Comparison of ENCODE assay signal across 24 cellular contexts in the genomic region with DNA sequence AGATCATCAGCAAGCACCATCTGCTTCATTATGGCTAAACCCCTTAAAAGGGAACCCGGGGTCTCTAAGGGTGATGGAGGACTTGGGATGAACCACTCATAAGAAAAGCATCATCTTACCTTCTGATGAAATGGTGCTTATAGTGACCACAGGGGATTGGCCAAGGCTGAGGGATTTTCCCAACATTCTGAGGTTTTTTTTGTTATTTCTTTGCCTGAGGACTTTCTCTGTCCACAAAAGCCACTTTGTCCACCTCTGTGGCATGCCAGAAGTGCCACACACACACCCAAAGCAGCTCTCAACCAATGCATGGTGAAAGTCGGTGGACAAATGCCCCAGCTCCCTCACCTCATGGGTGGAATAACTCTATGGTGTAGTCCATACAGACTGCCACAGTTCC.
"Had no signal": no experiment of that assay in that cellular context is flagged by ENCODE, and none has a peak within 500 bp of the region (broad histone marks: within the 10 kb centered on the region; RNA-seq: fewer than 3 reads in every experiment).

No MANE protein-coding gene starts in this region.

- H3K4me3 Mint-ChIP-seq: dendritic cell treated with granulocyte-macrophage colony-stimulating factor and Interleukin-4, amounts not matched to agents 40 ng/mL and 50 ng/mL, for 4 days; naive thymus-derived CD8-positive, alpha-beta T cell; nephron progenitor cell; stimulated activated memory B cell treated with anti-CD40 and anti-IgM and Interleukin-4, amounts not matched to agents 10 μg/mL and 1 μg/mL and 100 μg/mL, for 72 hours had no signal

- H3K36me3 ChIP-seq: colonic mucosa, esophagus muscularis mucosa, gastroesophageal sphincter, heart left ventricle, left lung, prostate gland, spleen, thoracic aorta, tibial nerve, upper lobe of left lung had no signal

- H3K79me2 ChIP-seq: hepatocyte had no signal

- H3K9me3 ChIP-seq: colonic mucosa, left lung, prostate gland, thoracic aorta, upper lobe of left lung had no signal

- H3K4me3 ChIP-seq: colonic mucosa, esophagus muscularis mucosa, gastroesophageal sphincter, heart left ventricle, hepatocyte, left lung, prostate gland, skin epidermis, spleen, thoracic aorta, tibial nerve, upper lobe of left lung had no signal

- H3K27ac Mint-ChIP-seq: dendritic cell treated with granulocyte-macrophage colony-stimulating factor and Interleukin-4, amounts not matched to agents 40 ng/mL and 50 ng/mL, for 4 days; naive thymus-derived CD8-positive, alpha-beta T cell; nephron progenitor cell; stimulated activated memory B cell treated with anti-CD40 and anti-IgM and Interleukin-4, amounts not matched to agents 10 μg/mL and 1 μg/mL and 100 μg/mL, for 72 hours had no signal

- DNase-seq: colonic mucosa; effector CD8-positive, alpha-beta T cell; heart left ventricle; left cardiac atrium; left lung; naive thymus-derived CD8-positive, alpha-beta T cell; nephron progenitor cell; nucleus accumbens; right cardiac atrium; spleen; stimulated activated CD4-positive, alpha-beta T cell treated with anti-CD3 and anti-CD28 coated beads, Interleukin-4, amount 100 ng/mL, for 4 hours; stimulated activated naive CD8-positive, alpha-beta T cell treated with anti-CD3 and anti-CD28 coated beads, Interleukin-15, Interleukin-2, amounts not matched to agents 100 U/mL and 50 U/mL, for 24 hours; substantia nigra; upper lobe of left lung had no signal

- ATAC-seq: gastroesophageal sphincter; heart left ventricle; left cardiac atrium; left lung; naive thymus-derived CD8-positive, alpha-beta T cell; right cardiac atrium; stimulated activated memory B cell treated with anti-CD40 and anti-IgM and Interleukin-4, amounts not matched to agents 10 μg/mL and 1 μg/mL and 100 μg/mL, for 72 hours; stimulated activated naive CD8-positive, alpha-beta T cell treated with anti-CD3 and anti-CD28 coated beads, Interleukin-15, Interleukin-2, amounts not matched to agents 100 U/mL and 50 U/mL, for 24 hours had no signal

- H3K27ac ChIP-seq: colonic mucosa, esophagus muscularis mucosa, foreskin keratinocyte, gastroesophageal sphincter, heart left ventricle, hepatocyte, left lung, prostate gland, skin epidermis, spleen, thoracic aorta, tibial nerve, upper lobe of left lung had no signal

- H3K4me1 Mint-ChIP-seq: naive thymus-derived CD8-positive, alpha-beta T cell had no signal

- H3K27me3 ChIP-seq: colonic mucosa, left lung, tibial nerve, upper lobe of left lung had no signal

- H3K4me1 ChIP-seq: colonic mucosa, esophagus muscularis mucosa, gastroesophageal sphincter, heart left ventricle, left lung, prostate gland, upper lobe of left lung had no signal

- H3K4me2 ChIP-seq: hepatocyte had no signal

- H3K36me3 Mint-ChIP-seq: naive thymus-derived CD8-positive, alpha-beta T cell; stimulated activated memory B cell treated with anti-CD40 and anti-IgM and Interleukin-4, amounts not matched to agents 10 μg/mL and 1 μg/mL and 100 μg/mL, for 72 hours had no signal

- H2AFZ ChIP-seq: hepatocyte had no signal
